8 cellular contexts compared by ENCODE assay signal in the genomic region with DNA sequence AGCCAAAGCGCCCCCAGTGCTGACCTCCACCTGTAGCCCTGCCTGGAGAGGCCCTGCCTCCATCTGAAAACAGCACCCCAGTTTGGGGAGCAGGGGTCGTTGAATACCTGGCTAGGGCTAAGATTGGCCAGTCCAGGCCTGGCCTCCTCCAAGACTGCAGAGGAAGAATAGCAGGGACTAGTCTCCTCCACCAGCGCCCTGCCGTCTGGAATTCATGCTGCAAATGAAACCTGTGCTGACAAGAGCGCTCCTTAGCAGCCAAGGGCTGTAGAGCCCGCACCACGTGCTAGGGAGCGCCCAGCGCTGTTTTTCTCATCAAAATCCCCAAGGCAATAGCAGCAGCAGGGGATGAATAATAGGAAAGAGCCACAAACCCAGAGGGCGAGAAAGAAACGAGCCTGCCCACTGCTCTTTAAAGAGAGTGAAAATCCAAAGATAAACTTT. TPM values are rescaled to one million over a fixed set of nuclear protein-coding genes. Genes with fewer than 3 reads are reported as not detected.
DNase-seq lines count a peak whose midpoint lies in the region; ATAC-seq and TF ChIP-seq lines count a peak whose summit lies in the region.

No MANE protein-coding gene starts in this region.

- no peaks in the 10 kb centered on the region for H3K36me3 Mint-ChIP-seq in activated CD4-positive, alpha-beta T cell treated with anti-CD3 and anti-CD28 coated beads for 36 hours (ENCODE audit: low read depth)
- H3K36me3 Mint-ChIP-seq in mesothelial cell of epicardium = no peaks in the 10 kb centered on the region

- peak; percentile 27 for ATAC-seq in activated CD4-positive, alpha-beta T cell treated with anti-CD3 and anti-CD28 coated beads for 36 hours
- ATAC-seq in GM21737 (IDR thresholded peaks at IDR 0.05; ENCODE audit: unreplicated experiment) (no peak), GM19397 (IDR thresholded peaks at IDR 0.05; ENCODE audit: unreplicated experiment) (no peak)

- peaks cover 72% of the 10 kb centered on the region for H3K27me3 Mint-ChIP-seq in activated CD4-positive, alpha-beta T cell treated with anti-CD3 and anti-CD28 coated beads for 36 hours
- peaks cover 38% of the 10 kb centered on the region for H3K27me3 Mint-ChIP-seq in mesothelial cell of epicardium (ENCODE audit: low read depth)

- H3K4me1 Mint-ChIP-seq in activated CD4-positive, alpha-beta T cell treated with anti-CD3 and anti-CD28 coated beads for 36 hours = peaks cover 32% of the 10 kb centered on the region
- peaks cover 47% of the 10 kb centered on the region for H3K4me1 Mint-ChIP-seq in mesothelial cell of epicardium

- peak overlapping the region; percentile 65 for H3K4me3 Mint-ChIP-seq in activated CD4-positive, alpha-beta T cell treated with anti-CD3 and anti-CD28 coated beads for 36 hours
- peak overlapping the region; percentile 77 for H3K4me3 Mint-ChIP-seq in mesothelial cell of epicardium

- POLR2A ChIA-PET in activated CD4-positive, alpha-beta T cell treated with anti-CD3 and anti-CD28 coated beads for 36 hours (lab: Charles Lee) = no interaction called here
- POLR2A ChIA-PET in GM10248 (lab: Yijun Ruan, JAX) = no interaction called here

- no peak overlapping the region for H3K27ac Mint-ChIP-seq in activated CD4-positive, alpha-beta T cell treated with anti-CD3 and anti-CD28 coated beads for 36 hours
- H3K27ac Mint-ChIP-seq in mesothelial cell of epicardium = peak overlapping the region; percentile 92

- no peak for TF ChIP-seq CTCF in mesothelial cell of epicardium (IDR thresholded peaks at IDR 0.05; ENCODE audit: unreplicated experiment)
- no peak for TF ChIP-seq CTCF in GM10248 (IDR thresholded peaks at IDR 0.05; ENCODE audit: control extremely low read depth, extremely low read depth, low read depth, missing control alignments)

- H3K9me3 Mint-ChIP-seq in activated CD4-positive, alpha-beta T cell treated with anti-CD3 and anti-CD28 coated beads for 36 hours (ENCODE audit: low read depth) = no peaks in the 10 kb centered on the region
- H3K9me3 Mint-ChIP-seq in mesothelial cell of epicardium = no peaks in the 10 kb centered on the region

- intact Hi-C loops in activated CD4-positive, alpha-beta T cell treated with anti-CD3 and anti-CD28 coated beads for 36 hours (cut with DNase I, micrococcal nuclease) = loop anchor here (2.0 to 10.0 kb wide), 4 partner anchors 38 to 974 kb away; a partner anchor contains a TSS

- peak; percentile 30 for DNase-seq in activated CD4-positive, alpha-beta T cell treated with anti-CD3 and anti-CD28 coated beads for 36 hours
- no peak for DNase-seq in activated CD4-positive, alpha-beta T cell treated with anti-CD3 and anti-CD28 coated beads, Interleukin-2, amount 50 U/mL, for 4 hours
- DNase-seq in NCI-H748 treated with DMSO at 0.1 percent for 48 hours (lab: John Stamatoyannopoulos, UW) (peak; percentile 51), dermis microvascular lymphatic vessel endothelial cell (ENCODE audit: low read depth in 2 of 2) (peak; percentile 4 to 49), mesothelial cell of epicardium (ENCODE audit: low spot score in 2 of 2, unreplicated experiment in 2 of 2) (peak in 1 of 2 experiments; percentile 66), GM10248 (ENCODE audit: extremely low spot score) (no peak)

- CTCF ChIA-PET in activated CD4-positive, alpha-beta T cell treated with anti-CD3 and anti-CD28 coated beads for 36 hours (lab: Charles Lee) = interaction anchor here (0.8 kb wide), 1 partner anchor 95 kb away, joined by 3 read pairs; no protein-coding TSS in a partner anchor
- CTCF ChIA-PET in GM10248 (lab: Yijun Ruan, JAX) = interaction anchor here (1.7 kb wide), 1 partner anchor 164 kb away, joined by 4 read pairs; no protein-coding TSS in a partner anchor

RNA-seq across cellular contexts. Expression of a gene that starts 3.4 kb away (rescaled TPM):
- total RNA-seq in activated CD4-positive, alpha-beta T cell treated with anti-CD3 and anti-CD28 coated beads for 36 hours = under 1 TPM in 1 of 2 experiments, not detected in 1; 0.05 TPM
- not detected in 2 replicates for total RNA-seq in dermis microvascular lymphatic vessel endothelial cell
- 70.9 to 86.4 TPM (median 80.6 TPM) in 3 replicates for total RNA-seq in mesothelial cell of epicardium

RNA-seq across cellular contexts. Expression of a gene that starts 37.5 kb away (rescaled TPM):
- total RNA-seq in activated CD4-positive, alpha-beta T cell treated with anti-CD3 and anti-CD28 coated beads for 36 hours = 100 to 1,000 TPM; 159 to 248 TPM
- total RNA-seq in dermis microvascular lymphatic vessel endothelial cell = 54.6 and 68.0 TPM in 2 replicates
- 73.7 to 83.1 TPM (median 80.1 TPM) in 3 replicates for total RNA-seq in mesothelial cell of epicardium

Comparison
In these comparisons a context has a peak if more than half of its experiments do, and no peak if none do; other contexts are left out.
1. DNase-seq: peak in activated CD4-positive, alpha-beta T cell treated with anti-CD3 and anti-CD28 coated beads for 36 hours (single experiment), NCI-H748 treated with DMSO at 0.1 percent for 48 hours (single experiment) and dermis microvascular lymphatic vessel endothelial cell (2 of 2); none in activated CD4-positive, alpha-beta T cell treated with anti-CD3 and anti-CD28 coated beads, Interleukin-2, amount 50 U/mL, for 4 hours (0 of 2) and GM10248 (single experiment).
2. RNA of a gene that starts 3.4 kb away (total RNA-seq): 70.9 to 86.4 TPM in mesothelial cell of epicardium; 0.05 TPM in activated CD4-positive, alpha-beta T cell treated with anti-CD3 and anti-CD28 coated beads for 36 hours and not detected in dermis microvascular lymphatic vessel endothelial cell; every median in the first group is over 10 times any median in the second.